11 cellular contexts compared by ENCODE assay signal in genomic region chr20:47607208-47607613, GRCh38.
A peak's percentile ranks its signal among the peaks of the same experiment; 100 is the strongest.
DNase-seq lines count a peak whose midpoint lies in the region; ATAC-seq lines count a peak whose summit lies in the region.
"Had no signal": no experiment of that assay in that cellular context is flagged by ENCODE, and none has a peak within 500 bp of the region (broad histone marks: within the 10 kb centered on the region; RNA-seq: fewer than 3 reads in every experiment).

No MANE protein-coding gene starts in this region.

- H3K27ac ChIP-seq in epithelial cell of prostate (peak overlapping the region; percentile 71), urinary bladder (ENCODE audit: low read depth) (peak overlapping the region; percentile 73)

- H3K4me3 ChIP-seq in urinary bladder (ENCODE audit: low read depth, low read length): no peak overlapping the region

- peak overlapping the region; percentile 92 for H3K27ac Mint-ChIP-seq in activated naive CD4-positive, alpha-beta T cell treated with anti-CD3 and anti-CD28 coated beads, Interleukin-2, amount 50 U/mL, for 24 hours
- H3K27ac Mint-ChIP-seq in T-cell: peak overlapping the region; percentile 64 to 88
- H3K27ac Mint-ChIP-seq: endodermal cell had no signal

- H3K27me3 Mint-ChIP-seq in activated naive CD4-positive, alpha-beta T cell treated with anti-CD3 and anti-CD28 coated beads, Interleukin-2, amount 50 U/mL, for 24 hours: no peaks in the 10 kb centered on the region
- no peaks in the 10 kb centered on the region for H3K27me3 Mint-ChIP-seq in T-cell

- peaks cover 6% of the 10 kb centered on the region for H3K36me3 Mint-ChIP-seq in activated naive CD4-positive, alpha-beta T cell treated with anti-CD3 and anti-CD28 coated beads, Interleukin-2, amount 50 U/mL, for 24 hours
- peaks cover 14% of the 10 kb centered on the region for H3K36me3 Mint-ChIP-seq in T-cell

- H3K9me3 Mint-ChIP-seq in activated naive CD4-positive, alpha-beta T cell treated with anti-CD3 and anti-CD28 coated beads, Interleukin-2, amount 50 U/mL, for 24 hours: no peaks in the 10 kb centered on the region
- H3K9me3 Mint-ChIP-seq in T-cell: no peaks in the 10 kb centered on the region

- H3K36me3 ChIP-seq in urinary bladder (ENCODE audit: insufficient read depth): no peaks in the 10 kb centered on the region

- peaks cover 85% of the 10 kb centered on the region for H3K4me1 Mint-ChIP-seq in activated naive CD4-positive, alpha-beta T cell treated with anti-CD3 and anti-CD28 coated beads, Interleukin-2, amount 50 U/mL, for 24 hours
- peaks cover 86 to 93% (median 87%) of the 10 kb centered on the region in 3 donors for H3K4me1 Mint-ChIP-seq in T-cell

- peak overlapping the region; percentile 73 for H3K4me3 Mint-ChIP-seq in activated naive CD4-positive, alpha-beta T cell treated with anti-CD3 and anti-CD28 coated beads, Interleukin-2, amount 50 U/mL, for 24 hours
- peak overlapping the region in 2 of 3 donors; percentile 41 to 49 for H3K4me3 Mint-ChIP-seq in T-cell
- H3K4me3 Mint-ChIP-seq: endodermal cell had no signal

- CTCF ChIA-PET in T-cell (lab: Charles Lee): no interaction called here

- POLR2A ChIA-PET in T-cell (lab: Charles Lee): no interaction called here

- no peak for DNase-seq in activated naive CD4-positive, alpha-beta T cell treated with Interleukin-2 at 50 U/mL for 16 hours
- DNase-seq in T-cell: no peak
- no peak for DNase-seq in epithelial cell of prostate (ENCODE audit: low read depth, low spot score)
- DNase-seq in hippocampal formation (lab: John Stamatoyannopoulos, UW): no peak
- DNase-seq: activated CD8-positive, alpha-beta memory T cell treated with anti-CD3 and anti-CD28 coated beads for 24 hours; Caco-2; endodermal cell had no signal

- ATAC-seq in T-cell (replicated peaks in 1 of 4) (peak in 2 of 4 experiments; percentile 48 to 60), GM18861 (IDR thresholded peaks at IDR 0.05; ENCODE audit: unreplicated experiment) (no peak), HG03439 (IDR thresholded peaks at IDR 0.05; ENCODE audit: unreplicated experiment) (no peak)

- no peaks in the 10 kb centered on the region for H3K4me1 ChIP-seq in urinary bladder (ENCODE audit: insufficient read depth)
